26 cellular contexts compared by ENCODE assay signal in genomic region chr3:111077384-111077783, GRCh38.
"Had no signal": no experiment of that assay in that cellular context is flagged by ENCODE, and none has a peak within 500 bp of the region (broad histone marks: within the 10 kb centered on the region; RNA-seq: fewer than 3 reads in every experiment).

No MANE protein-coding gene starts in this region.

- H3K4me3 ChIP-seq: body of pancreas, gastroesophageal sphincter, pancreas, prostate gland, testis, transverse colon, uterus had no signal

- H3K4me1 ChIP-seq: prostate gland, uterus had no signal

- H3K36me3 ChIP-seq: gastroesophageal sphincter, neutrophil, pancreas, prostate gland, transverse colon, uterus had no signal

- H3K27ac ChIP-seq: body of pancreas, epithelial cell of prostate, gastroesophageal sphincter, neutrophil, pancreas, prostate gland, testis, transverse colon, uterus, VCaP had no signal

- ATAC-seq: activated CD4-positive, CD25-positive, alpha-beta regulatory T cell treated with anti-CD3 and anti-CD28 coated beads, Interleukin-2, amount 50 U/mL, for 24 hours; body of pancreas; gastroesophageal sphincter; left cardiac atrium; natural killer cell; pancreas had no signal

- DNase-seq: activated CD4-positive, alpha-beta T cell treated with anti-CD3 and anti-CD28 coated beads for 48 hours; activated CD4-positive, alpha-beta T cell treated with anti-CD3 and anti-CD28 coated beads, Interleukin-2, amount 50 U/mL, for 48 hours; activated CD8-positive, alpha-beta memory T cell treated with anti-CD3 and anti-CD28 coated beads for 24 hours; activated effector memory CD4-positive, alpha-beta T cell treated with Interleukin-2 at 50 U/mL for 16 hours; activated naive CD4-positive, alpha-beta T cell treated with Interleukin-2 at 50 U/mL for 16 hours; anterior cingulate cortex; body of pancreas; dermis blood vessel endothelial cell; effector CD8-positive, alpha-beta T cell; hippocampal formation; left cardiac atrium; natural killer cell; pancreas; stimulated activated CD4-positive, alpha-beta T cell treated with anti-CD3 and anti-CD28 coated beads, Interleukin-15, amount 100 ng/mL, for 24 hours; stimulated activated CD4-positive, alpha-beta T cell treated with anti-CD3 and anti-CD28 coated beads, Interleukin-2, amount 100 ng/mL, for 24 hours; stimulated activated naive CD4-positive, alpha-beta T cell treated with Interleukin-2 at 50 U/mL for 16 hours; T-helper 9 cell; testis; transverse colon; uterus had no signal

- H3K9me3 ChIP-seq: body of pancreas, gastroesophageal sphincter, neutrophil, pancreas, prostate gland, testis, transverse colon, uterus had no signal

- H3K27me3 ChIP-seq: body of pancreas, gastroesophageal sphincter, pancreas, testis, transverse colon, uterus had no signal
